In genomic region chr15:47551559-47551958, GRCh38 we compare ENCODE assay signal across 30 cellular contexts.
"Had no signal": no experiment of that assay in that cellular context is flagged by ENCODE, and none has a peak within 500 bp of the region (broad histone marks: within the 10 kb centered on the region; RNA-seq: fewer than 3 reads in every experiment).

No MANE protein-coding gene starts in this region.

- H3K27ac ChIP-seq: ovary, parathyroid adenoma, psoas muscle, skin epidermis, spleen, suprapubic skin, testis, tibial artery, transverse colon, upper lobe of right lung, uterus had no signal

- H3K36me3 ChIP-seq: ovary, spleen, suprapubic skin, tibial artery, transverse colon, upper lobe of right lung, uterus had no signal

- H2AFZ ChIP-seq: parathyroid adenoma had no signal

- H3K79me2 ChIP-seq: parathyroid adenoma had no signal

- H3K9ac ChIP-seq: parathyroid adenoma had no signal

- H3K4me1 ChIP-seq: parathyroid adenoma, psoas muscle, spleen, suprapubic skin, testis, tibial artery, upper lobe of right lung, uterus had no signal

- H3K36me3 Mint-ChIP-seq: naive thymus-derived CD8-positive, alpha-beta T cell; natural killer cell treated with Interleukin-12 subunit alpha and Interleukin-12 subunit beta and Interleukin-15 and Interleukin-18, amount 100 ng/mL, for 72 hours; stimulated activated memory B cell treated with anti-CD40 and anti-IgM and Interleukin-4, amounts not matched to agents 10 μg/mL and 1 μg/mL and 100 μg/mL, for 72 hours; type B pancreatic cell had no signal

- H3K27ac Mint-ChIP-seq: naive thymus-derived CD8-positive, alpha-beta T cell; natural killer cell treated with Interleukin-12 subunit alpha and Interleukin-12 subunit beta and Interleukin-15 and Interleukin-18, amount 100 ng/mL, for 72 hours; nephron progenitor cell; progenitor cell of endocrine pancreas; stimulated activated memory B cell treated with anti-CD40 and anti-IgM and Interleukin-4, amounts not matched to agents 10 μg/mL and 1 μg/mL and 100 μg/mL, for 72 hours; stimulated activated naive CD8-positive, alpha-beta T cell treated with anti-CD3 and anti-CD28 coated beads, Interleukin-15, amount 100 ng/mL, for 72 hours; type B pancreatic cell had no signal

- H3K4me3 ChIP-seq: ovary, psoas muscle, skin epidermis, smooth muscle cell, spleen, suprapubic skin, testis, tibial artery, transverse colon, upper lobe of right lung, uterus had no signal

- H3K4me1 Mint-ChIP-seq: naive thymus-derived CD8-positive, alpha-beta T cell; neural crest cell; stimulated activated memory B cell treated with anti-CD40 and anti-IgM and Interleukin-4, amounts not matched to agents 10 μg/mL and 1 μg/mL and 100 μg/mL, for 72 hours; stimulated activated naive CD8-positive, alpha-beta T cell treated with anti-CD3 and anti-CD28 coated beads, Interleukin-15, amount 100 ng/mL, for 72 hours had no signal

- H3K27me3 Mint-ChIP-seq: natural killer cell treated with Interleukin-12 subunit alpha and Interleukin-12 subunit beta and Interleukin-15 and Interleukin-18, amount 100 ng/mL, for 72 hours; progenitor cell of endocrine pancreas; stimulated activated memory B cell treated with anti-CD40 and anti-IgM and Interleukin-4, amounts not matched to agents 10 μg/mL and 1 μg/mL and 100 μg/mL, for 72 hours; stimulated activated naive CD8-positive, alpha-beta T cell treated with anti-CD3 and anti-CD28 coated beads, Interleukin-15, amount 100 ng/mL, for 72 hours; type B pancreatic cell had no signal

- H3K9me3 ChIP-seq: ovary, psoas muscle, spleen, suprapubic skin, testis, tibial artery, transverse colon, upper lobe of right lung, uterus had no signal

- H3K9me3 Mint-ChIP-seq: naive thymus-derived CD8-positive, alpha-beta T cell; natural killer cell treated with Interleukin-12 subunit alpha and Interleukin-12 subunit beta and Interleukin-15 and Interleukin-18, amount 100 ng/mL, for 72 hours; nephron progenitor cell; neural crest cell; stimulated activated memory B cell treated with anti-CD40 and anti-IgM and Interleukin-4, amounts not matched to agents 10 μg/mL and 1 μg/mL and 100 μg/mL, for 72 hours; stimulated activated naive CD8-positive, alpha-beta T cell treated with anti-CD3 and anti-CD28 coated beads, Interleukin-15, amount 100 ng/mL, for 72 hours; type B pancreatic cell had no signal

- DNase-seq: naive thymus-derived CD8-positive, alpha-beta T cell; occipital lobe; ovary; psoas muscle; right cardiac atrium; spleen; stimulated activated CD4-positive, alpha-beta T cell treated with anti-CD3 and anti-CD28 coated beads, Interleukin-12 subunit alpha, Interleukin-12 subunit beta, amount 100 ng/mL, for 4 hours; stimulated activated CD4-positive, alpha-beta T cell treated with anti-CD3 and anti-CD28 coated beads, Interleukin-1b, Interleukin-23, amount 100 ng/mL, for 48 hours; stimulated activated CD4-positive, alpha-beta T cell treated with anti-CD3 and anti-CD28 coated beads, Interleukin-4, amount 100 ng/mL, for 1 hour; stimulated activated CD4-positive, alpha-beta T cell treated with anti-CD3 and anti-CD28 coated beads, Interleukin-4, amount 100 ng/mL, for 4 hours; stimulated activated CD8-positive, alpha-beta memory T cell treated with anti-CD3 and anti-CD28 coated beads, Interleukin-4, amount 100 ng/mL, for 48 hours; stimulated activated naive CD4-positive, alpha-beta T cell; stimulated activated naive CD8-positive, alpha-beta T cell treated with anti-CD3 and anti-CD28 coated beads, Interleukin-15, amount 100 ng/mL, for 72 hours; stimulated activated naive CD8-positive, alpha-beta T cell treated with anti-CD3 and anti-CD28 coated beads, Interleukin-15, Interleukin-2, amounts not matched to agents 100 U/mL and 50 U/mL, for 24 hours; testis; tibial artery; transverse colon; upper lobe of right lung; uterus had no signal

- H3K4me3 Mint-ChIP-seq: naive thymus-derived CD8-positive, alpha-beta T cell; natural killer cell treated with Interleukin-12 subunit alpha and Interleukin-12 subunit beta and Interleukin-15 and Interleukin-18, amount 100 ng/mL, for 72 hours; nephron progenitor cell; neural crest cell; stimulated activated memory B cell treated with anti-CD40 and anti-IgM and Interleukin-4, amounts not matched to agents 10 μg/mL and 1 μg/mL and 100 μg/mL, for 72 hours; stimulated activated naive CD8-positive, alpha-beta T cell treated with anti-CD3 and anti-CD28 coated beads, Interleukin-15, amount 100 ng/mL, for 72 hours; type B pancreatic cell had no signal

- H3K27me3 ChIP-seq: ovary, spleen, suprapubic skin, testis, tibial artery, transverse colon, upper lobe of right lung, uterus had no signal

- ATAC-seq: naive thymus-derived CD8-positive, alpha-beta T cell; natural killer cell treated with Interleukin-12 subunit alpha and Interleukin-12 subunit beta and Interleukin-15 and Interleukin-18, amount 100 ng/mL, for 72 hours; psoas muscle; sciatic nerve; stimulated activated memory B cell treated with anti-CD40 and anti-IgM and Interleukin-4, amounts not matched to agents 10 μg/mL and 1 μg/mL and 100 μg/mL, for 72 hours; stimulated activated naive CD8-positive, alpha-beta T cell treated with anti-CD3 and anti-CD28 coated beads, Interleukin-15, amount 100 ng/mL, for 72 hours; stimulated activated naive CD8-positive, alpha-beta T cell treated with anti-CD3 and anti-CD28 coated beads, Interleukin-15, Interleukin-2, amounts not matched to agents 100 U/mL and 50 U/mL, for 24 hours; upper lobe of right lung had no signal

- H3K4me2 ChIP-seq: smooth muscle cell had no signal
